ENCODE assay signal across 29 cellular contexts in the genomic region with DNA sequence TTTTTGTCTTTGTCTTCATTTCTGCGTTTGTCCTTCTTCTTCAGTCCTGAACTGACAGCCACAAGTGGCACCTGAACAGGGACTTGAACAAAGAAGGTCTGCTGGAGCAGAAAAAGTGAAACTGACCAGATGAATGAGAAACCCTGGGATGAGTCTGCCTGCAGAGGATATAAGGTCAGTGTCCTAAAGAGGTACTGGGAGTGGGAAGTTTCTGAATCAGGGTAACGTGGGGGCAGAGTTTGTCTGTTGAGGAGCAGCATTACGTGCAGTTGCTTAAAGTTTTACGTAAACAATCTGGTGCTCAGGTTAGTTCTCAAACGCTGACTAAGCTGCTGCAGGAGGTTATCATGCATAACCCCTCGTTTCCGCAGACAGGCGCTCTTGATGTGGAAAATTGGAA.
"Had no signal": no experiment of that assay in that cellular context is flagged by ENCODE, and none has a peak within 500 bp of the region (broad histone marks: within the 10 kb centered on the region; RNA-seq: fewer than 3 reads in every experiment).

No MANE protein-coding gene starts in this region.

- H3K9me3 Mint-ChIP-seq: type B pancreatic cell had no signal

- H3K27me3 Mint-ChIP-seq: naive B cell; progenitor cell of endocrine pancreas; stimulated activated memory B cell treated with anti-CD40 and anti-IgM and Interleukin-4, amounts not matched to agents 10 μg/mL and 1 μg/mL and 100 μg/mL, for 72 hours; stimulated activated naive CD8-positive, alpha-beta T cell treated with anti-CD3 and anti-CD28 coated beads, Interleukin-15, amount 100 ng/mL, for 72 hours; type B pancreatic cell had no signal

- H3K36me3 ChIP-seq: left lung, neural progenitor cell, neutrophil, ovary, right atrium auricular region, right lobe of liver, tibial nerve, vagina had no signal

- H3K36me3 Mint-ChIP-seq: mesothelial cell of epicardium; naive B cell; neural progenitor cell; stimulated activated memory B cell treated with anti-CD40 and anti-IgM and Interleukin-4, amounts not matched to agents 10 μg/mL and 1 μg/mL and 100 μg/mL, for 72 hours; type B pancreatic cell had no signal

- H3K9me3 ChIP-seq: neutrophil, ovary, right lobe of liver, vagina had no signal

- H3K27ac Mint-ChIP-seq: mesothelial cell of epicardium; naive B cell; natural killer cell; nephron progenitor cell; neural progenitor cell; progenitor cell of endocrine pancreas; stimulated activated memory B cell treated with anti-CD40 and anti-IgM and Interleukin-4, amounts not matched to agents 10 μg/mL and 1 μg/mL and 100 μg/mL, for 72 hours; stimulated activated naive CD8-positive, alpha-beta T cell treated with anti-CD3 and anti-CD28 coated beads, Interleukin-15, amount 100 ng/mL, for 72 hours; type B pancreatic cell had no signal

- H3K27ac ChIP-seq: left lung, neural progenitor cell, neutrophil, ovary, right atrium auricular region, right lobe of liver, tibial nerve, vagina had no signal

- H3K4me1 ChIP-seq: left lung, neural progenitor cell, right atrium auricular region, right lobe of liver, tibial nerve, vagina had no signal

- H2AFZ ChIP-seq: neural progenitor cell had no signal

- H3K4me1 Mint-ChIP-seq: mesothelial cell of epicardium; naive B cell; natural killer cell; nephron progenitor cell; neural progenitor cell; stimulated activated memory B cell treated with anti-CD40 and anti-IgM and Interleukin-4, amounts not matched to agents 10 μg/mL and 1 μg/mL and 100 μg/mL, for 72 hours; stimulated activated naive CD8-positive, alpha-beta T cell treated with anti-CD3 and anti-CD28 coated beads, Interleukin-15, amount 100 ng/mL, for 72 hours had no signal

- H3K4me2 ChIP-seq: neural progenitor cell, smooth muscle cell had no signal

- H3K9ac ChIP-seq: neural progenitor cell had no signal

- ATAC-seq: left colon; left lung; natural killer cell; right lobe of liver; stimulated activated memory B cell treated with anti-CD40 and anti-IgM and Interleukin-4, amounts not matched to agents 10 μg/mL and 1 μg/mL and 100 μg/mL, for 72 hours; stimulated activated naive CD8-positive, alpha-beta T cell treated with anti-CD3 and anti-CD28 coated beads, Interleukin-15, amount 100 ng/mL, for 72 hours had no signal

- H3K4me3 ChIP-seq: left lung, lung, neural progenitor cell, ovary, right atrium auricular region, right lobe of liver, smooth muscle cell, tibial nerve, vagina had no signal

- H3K4me3 Mint-ChIP-seq: mesothelial cell of epicardium; naive B cell; natural killer cell; nephron progenitor cell; neural progenitor cell; stimulated activated memory B cell treated with anti-CD40 and anti-IgM and Interleukin-4, amounts not matched to agents 10 μg/mL and 1 μg/mL and 100 μg/mL, for 72 hours; stimulated activated naive CD8-positive, alpha-beta T cell treated with anti-CD3 and anti-CD28 coated beads, Interleukin-15, amount 100 ng/mL, for 72 hours; type B pancreatic cell had no signal

- FAIRE-seq: kidney had no signal

- DNase-seq: hippocampal formation; kidney; left colon; left lung; mesendoderm; naive B cell; natural killer cell; nephron progenitor cell; occipital lobe; ovary; right lobe of liver; stimulated activated CD4-positive, alpha-beta T cell treated with anti-CD3 and anti-CD28 coated beads, Interleukin-1b, Interleukin-23, amount 100 ng/mL, for 48 hours; stimulated activated CD4-positive, alpha-beta T cell treated with anti-CD3 and anti-CD28 coated beads, Interleukin-2, amount 100 ng/mL, for 48 hours; stimulated activated CD4-positive, alpha-beta T cell treated with anti-CD3 and anti-CD28 coated beads, Interleukin-4, amount 100 ng/mL, for 4 hours; stimulated activated CD8-positive, alpha-beta memory T cell treated with anti-CD3 and anti-CD28 coated beads, Interleukin-4, amount 100 ng/mL, for 48 hours; stimulated activated naive CD4-positive, alpha-beta T cell treated with Interleukin-2 at 50 U/mL for 16 hours; stimulated activated naive CD8-positive, alpha-beta T cell treated with anti-CD3 and anti-CD28 coated beads, Interleukin-15, amount 100 ng/mL, for 72 hours; substantia nigra had no signal

- H3K27me3 ChIP-seq: left lung, neural progenitor cell, neutrophil, ovary, right atrium auricular region, right lobe of liver, tibial nerve, vagina had no signal
